ENCODE assay signal across 8 cellular contexts in genomic region chr1:155934933-155935590, GRCh38. TPM values are rescaled to one million over a fixed set of nuclear protein-coding genes. Genes with fewer than 3 reads are reported as not detected.
DNase-seq lines count a peak whose midpoint lies in the region; ATAC-seq and TF ChIP-seq lines count a peak whose summit lies in the region.

No MANE protein-coding gene starts in this region.

- H3K27ac ChIP-seq in rectal smooth muscle tissue (ENCODE audit: low read depth, low read length): peak overlapping the region; percentile 90

- no peaks in the 10 kb centered on the region for H3K27me3 Mint-ChIP-seq in progenitor cell of endocrine pancreas

- TF ChIP-seq CTCF in GM06990 (IDR thresholded peaks at IDR 0.05; ENCODE audit: insufficient read depth, low read length, poor library complexity, severe bottlenecking): no peak
- no peak for TF ChIP-seq CTCF in epithelial cell of proximal tubule (conservative IDR thresholded peaks at IDR 0.05; ENCODE audit: low read depth, low read length)
- TF ChIP-seq CTCF in progenitor cell of endocrine pancreas (IDR thresholded peaks at IDR 0.05; ENCODE audit: unreplicated experiment): no peak

- H3K4me3 ChIP-seq in GM06990 (replicated peaks; ENCODE audit: low read depth, low read length): peak overlapping the region; percentile 95
- peak overlapping the region; percentile 85 for H3K4me3 ChIP-seq in epithelial cell of proximal tubule (ENCODE audit: low read depth, low read length)
- peak overlapping the region; percentile 76 for H3K4me3 ChIP-seq in rectal smooth muscle tissue (ENCODE audit: low read length)

- no peaks in the 10 kb centered on the region for H3K9me3 Mint-ChIP-seq in progenitor cell of endocrine pancreas (ENCODE audit: low read depth)

- H3K9ac ChIP-seq in rectal smooth muscle tissue (ENCODE audit: low read length): peak overlapping the region; percentile 18

- H3K36me3 ChIP-seq in GM06990 (ENCODE audit: control insufficient read depth, insufficient read depth, low read length): peaks cover 6% of the 10 kb centered on the region
- peaks cover 5% of the 10 kb centered on the region for H3K36me3 ChIP-seq in rectal smooth muscle tissue (ENCODE audit: control insufficient read depth, insufficient read depth, low read length)

- no peak for DNase-seq in GM06990 (ENCODE audit: extremely low read depth, insufficient read length)
- peak; percentile 69 to 72 for DNase-seq in NCI-H526 (lab: John Stamatoyannopoulos, UW)
- peak; percentile 78 for DNase-seq in epithelial cell of proximal tubule (ENCODE audit: low read depth)
- no peak for DNase-seq in progenitor cell of endocrine pancreas (ENCODE audit: low spot score, unreplicated experiment)
- no peak for DNase-seq in HUDEP-2 (lab: John Stamatoyannopoulos, UW; ENCODE audit: unreplicated experiment in 76 of 76)

- H3K4me1 Mint-ChIP-seq in progenitor cell of endocrine pancreas (ENCODE audit: low read depth): peaks cover 18% of the 10 kb centered on the region

- H3K4me1 ChIP-seq in rectal smooth muscle tissue (ENCODE audit: control insufficient read depth, insufficient read depth, low read length): peaks cover 15% of the 10 kb centered on the region

- H3K4me3 Mint-ChIP-seq in progenitor cell of endocrine pancreas (ENCODE audit: low read depth): no peak overlapping the region

- H3K36me3 Mint-ChIP-seq in progenitor cell of endocrine pancreas (ENCODE audit: insufficient read depth): peaks cover 7% of the 10 kb centered on the region

- ATAC-seq in GM21381 (IDR thresholded peaks at IDR 0.05; ENCODE audit: unreplicated experiment): no peak
- no peak for ATAC-seq in HG03135 (IDR thresholded peaks at IDR 0.05; ENCODE audit: unreplicated experiment)

- H3K27me3 ChIP-seq in GM06990 (replicated peaks; ENCODE audit: control insufficient read depth, insufficient read depth, low read length) (no peaks in the 10 kb centered on the region), rectal smooth muscle tissue (ENCODE audit: control insufficient read depth, insufficient read depth, low read length) (no peaks in the 10 kb centered on the region)

- no peak overlapping the region for H3K27ac Mint-ChIP-seq in progenitor cell of endocrine pancreas

RNA-seq across cellular contexts. Expression of gene KHDC4, which starts 0.8 kb away (rescaled TPM):
- total RNA-seq in epithelial cell of proximal tubule (30.8 and 36.7 TPM in 2 replicates), progenitor cell of endocrine pancreas (67.6 and 71.2 TPM in 2 replicates)

RNA-seq across cellular contexts. Expression of gene RXFP4, which starts 6.4 kb away (rescaled TPM):
- not detected in 2 replicates for total RNA-seq in epithelial cell of proximal tubule
- total RNA-seq in progenitor cell of endocrine pancreas: not detected in 2 replicates

RNA-seq across cellular contexts. Expression of gene RIT1, which starts 23.9 kb away (rescaled TPM):
- total RNA-seq in epithelial cell of proximal tubule: 16.3 and 17.6 TPM in 2 replicates
- 28.3 and 30.1 TPM in 2 replicates for total RNA-seq in progenitor cell of endocrine pancreas

RNA-seq across cellular contexts. Expression of gene ARHGEF2, which starts 43.3 kb away (rescaled TPM):
- total RNA-seq in epithelial cell of proximal tubule (62.5 and 89.7 TPM in 2 replicates), progenitor cell of endocrine pancreas (103 and 111 TPM in 2 replicates)

Comparison
In these comparisons a context has a peak if more than half of its experiments do, and no peak if none do; other contexts are left out.
1. DNase-seq: peak in NCI-H526 (2 of 2) and epithelial cell of proximal tubule (single experiment); none in GM06990 (single experiment), progenitor cell of endocrine pancreas (single experiment) and HUDEP-2 (0 of 76).
2. Peak in every context shown above with its lines, with median percentiles within 50 percentile points of each other: H3K4me3 ChIP-seq.